9 cellular contexts compared by ENCODE assay signal in genomic region chr18:79625195-79625923, GRCh38. TPM values are rescaled to one million over a fixed set of nuclear protein-coding genes. Genes with fewer than 3 reads are reported as not detected.
A peak's percentile ranks its signal among the peaks of the same experiment; 100 is the strongest.
DNase-seq lines count a peak whose midpoint lies in the region; ATAC-seq lines count a peak whose summit lies in the region.
"Had no signal": no experiment of that assay in that cellular context is flagged by ENCODE, and none has a peak within 500 bp of the region (broad histone marks: within the 10 kb centered on the region; RNA-seq: fewer than 3 reads in every experiment).

No MANE protein-coding gene starts in this region.

- no peaks in the 10 kb centered on the region for H3K27me3 Mint-ChIP-seq in naive B cell
- peaks cover 23 to 39% of the 10 kb centered on the region in 2 donors for H3K27me3 Mint-ChIP-seq in CD8-positive, alpha-beta memory T cell

- POLR2A ChIA-PET in CD8-positive, alpha-beta memory T cell (lab: Charles Lee): no interaction called here

- H3K4me1 Mint-ChIP-seq in naive B cell: peaks cover 46 to 80% (median 60%) of the 10 kb centered on the region in 3 donors
- peaks cover 0 to 2% (median 0%) of the 10 kb centered on the region in 3 donors for H3K4me1 Mint-ChIP-seq in CD8-positive, alpha-beta memory T cell

- H3K4me3 Mint-ChIP-seq in naive B cell: peak overlapping the region; percentile 78 to 94 (median 86)
- no peak overlapping the region for H3K4me3 Mint-ChIP-seq in CD8-positive, alpha-beta memory T cell

- H3K27ac ChIP-seq in CD8-positive, alpha-beta memory T cell (ENCODE audit: low read depth, low read length): no peak overlapping the region
- H3K27ac ChIP-seq: KMS-11 had no signal

- peaks cover 7% of the 10 kb centered on the region for H3K27me3 ChIP-seq in CD8-positive, alpha-beta memory T cell (ENCODE audit: insufficient read depth, low read length, poor library complexity, severe bottlenecking)

- H3K36me3 Mint-ChIP-seq in naive B cell: no peaks in the 10 kb centered on the region
- no peaks in the 10 kb centered on the region for H3K36me3 Mint-ChIP-seq in CD8-positive, alpha-beta memory T cell

- H3K9me3 Mint-ChIP-seq in naive B cell: no peaks in the 10 kb centered on the region
- no peaks in the 10 kb centered on the region for H3K9me3 Mint-ChIP-seq in CD8-positive, alpha-beta memory T cell

- ATAC-seq in GM19035 (IDR thresholded peaks at IDR 0.05; ENCODE audit: unreplicated experiment): peak; percentile 47
- ATAC-seq in HG02870 (IDR thresholded peaks at IDR 0.05; ENCODE audit: unreplicated experiment): peak; percentile 72
- peak; percentile 95 to 96 for ATAC-seq in naive B cell (ENCODE audit: low read depth in 2 of 2)

- no peak overlapping the region for H3K4me3 ChIP-seq in CD8-positive, alpha-beta memory T cell (ENCODE audit: low read length)

- H3K27ac Mint-ChIP-seq in naive B cell: peak overlapping the region; percentile 67 to 98 (median 96)
- no peak overlapping the region for H3K27ac Mint-ChIP-seq in CD8-positive, alpha-beta memory T cell

- peak; percentile 91 for DNase-seq in SKM-1 treated with dmso at 0.1 percent for 144 hours (lab: John Stamatoyannopoulos, UW; ENCODE audit: unreplicated experiment)
- peak; percentile 81 for DNase-seq in naive B cell
- no peak for DNase-seq in D341Med (ENCODE audit: low spot score)
- DNase-seq in activated naive CD4-positive, alpha-beta T cell treated with Interleukin-2 at 50 U/mL for 16 hours: no peak
- DNase-seq in NCI-H2227 (lab: John Stamatoyannopoulos, UW; ENCODE audit: unreplicated experiment): no peak
- DNase-seq in CD8-positive, alpha-beta memory T cell: no peak

- no peaks in the 10 kb centered on the region for H3K36me3 ChIP-seq in CD8-positive, alpha-beta memory T cell (ENCODE audit: insufficient read depth, low read length)

- H3K9me3 ChIP-seq in CD8-positive, alpha-beta memory T cell (ENCODE audit: low read length): no peaks in the 10 kb centered on the region

- H3K4me1 ChIP-seq in CD8-positive, alpha-beta memory T cell (ENCODE audit: insufficient read depth, low read length): no peaks in the 10 kb centered on the region

- CTCF ChIA-PET in CD8-positive, alpha-beta memory T cell (lab: Charles Lee): interaction anchor here (1.7 kb wide), 1 partner anchor 18 kb away, joined by 4 read pairs; no protein-coding TSS in a partner anchor

RNA-seq across cellular contexts. Expression of gene CTDP1, which starts 54.2 kb away (rescaled TPM):
- 10 to 100 TPM in 2 of 6 donors, 1 to 10 TPM in 4; 2.9 to 15.6 (median 9.0) TPM for polyA plus RNA-seq in naive B cell (ENCODE audit: low read depth in 6 of 6)
- total RNA-seq in CD8-positive, alpha-beta memory T cell: 10 to 100 TPM; 35.3 to 38.0 TPM
- 31.0 TPM for polyA plus RNA-seq in CD8-positive, alpha-beta memory T cell

Comparison
In these comparisons a context has a peak if more than half of its experiments do, and no peak if none do; other contexts are left out.
1. DNase-seq: peak in SKM-1 treated with dmso at 0.1 percent for 144 hours (single experiment) and naive B cell (single experiment); none in D341Med (single experiment), activated naive CD4-positive, alpha-beta T cell treated with Interleukin-2 at 50 U/mL for 16 hours (single experiment), NCI-H2227 (single experiment) and CD8-positive, alpha-beta memory T cell (0 of 5).
2. H3K27ac Mint-ChIP-seq: peak in naive B cell (6 of 6); none in CD8-positive, alpha-beta memory T cell (0 of 8).
3. H3K4me3 Mint-ChIP-seq: peak in naive B cell (8 of 8); none in CD8-positive, alpha-beta memory T cell (0 of 7).
4. Peak in every context shown above with its lines, with median percentiles within 50 percentile points of each other: ATAC-seq.